In the genomic region with DNA sequence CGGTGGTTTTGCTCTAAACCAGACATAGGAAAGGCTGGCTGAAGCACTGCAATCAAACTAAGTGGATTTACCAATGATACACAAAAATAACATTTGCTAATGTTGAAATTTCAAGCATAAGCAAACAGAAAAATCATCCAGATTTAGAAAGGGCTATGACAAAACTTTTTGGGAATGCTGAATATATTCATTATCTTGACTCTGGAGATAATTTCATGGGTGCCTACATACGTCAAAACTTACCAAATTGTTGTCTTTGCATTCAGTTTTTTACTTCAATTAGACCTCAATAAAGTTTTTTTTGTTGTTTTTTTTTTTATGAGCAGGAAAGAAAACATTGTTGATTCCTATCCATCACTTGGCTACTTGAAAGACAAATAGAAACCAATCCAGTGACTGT, we compare ENCODE assay signal across 24 cellular contexts.
"Had no signal": no experiment of that assay in that cellular context is flagged by ENCODE, and none has a peak within 500 bp of the region (broad histone marks: within the 10 kb centered on the region; RNA-seq: fewer than 3 reads in every experiment).

No MANE protein-coding gene starts in this region.

- FAIRE-seq: TTC549 had no signal

- DNase-seq: activated CD4-positive, alpha-beta T cell treated with anti-CD3 and anti-CD28 coated beads for 4 hours; activated CD4-positive, alpha-beta T cell treated with anti-CD3 and anti-CD28 coated beads, Interleukin-2, amount 50 U/mL, for 4 hours; activated naive CD4-positive, alpha-beta T cell; activated T-cell treated with anti-CD3 and anti-CD28 coated beads for 4 hours; activated T-cell treated with anti-CD3 and anti-CD28 coated beads, Interleukin-2, amount 50 U/mL, for 72 hours; brain microvascular endothelial cell; caudate nucleus; cortex of kidney; endodermal cell; esophagus squamous epithelium; foreskin fibroblast; islet precursor cell; left ventricle myocardium inferior; mesendoderm; natural killer cell; occipital lobe; right cardiac atrium; stimulated activated CD4-positive, alpha-beta T cell treated with anti-CD3 and anti-CD28 coated beads, Interleukin-2, amount 100 ng/mL, for 48 hours; stimulated activated naive CD4-positive, alpha-beta T cell treated with Interleukin-2 at 50 U/mL for 16 hours; T-helper 1 cell; testis; transverse colon had no signal

- ATAC-seq: activated naive CD4-positive, alpha-beta T cell treated with anti-CD3 and anti-CD28 coated beads, Interleukin-2, amount 50 U/mL, for 72 hours; activated T-cell treated with anti-CD3 and anti-CD28 coated beads, Interleukin-2, amount 50 U/mL, for 72 hours; natural killer cell; right cardiac atrium had no signal
